In genomic region chr17:82596316-82596715, GRCh38 we compare ENCODE assay signal across 19 cellular contexts. TPM values are rescaled to one million over a fixed set of nuclear protein-coding genes. Genes with fewer than 3 reads are reported as not detected.
DNase-seq lines count a peak whose midpoint lies in the region; ATAC-seq and TF ChIP-seq lines count a peak whose summit lies in the region.
"Had no signal": no experiment of that assay in that cellular context is flagged by ENCODE, and none has a peak within 500 bp of the region (broad histone marks: within the 10 kb centered on the region; RNA-seq: fewer than 3 reads in every experiment).

No MANE protein-coding gene starts in this region.

- no peaks in the 10 kb centered on the region for H3K4me1 ChIP-seq in H9 (ENCODE audit: insufficient read depth, low read length)
- H3K4me1 ChIP-seq in foreskin keratinocyte, result no peaks in the 10 kb centered on the region
- H3K4me1 ChIP-seq in GM23338 (ENCODE audit: insufficient read depth), result no peaks in the 10 kb centered on the region

- no peak overlapping the region for H2BK12ac ChIP-seq in H9 (ENCODE audit: insufficient read length, low read depth, low read length)

- H2BK120ac ChIP-seq in H9 (ENCODE audit: low read depth, low read length, poor library complexity, severe bottlenecking), result no peak overlapping the region

- H2BK5ac ChIP-seq in H9 (ENCODE audit: insufficient read length, low read length), result no peak overlapping the region

- H3K27ac Mint-ChIP-seq in H9 (peak overlapping the region in 2 of 3 experiments; percentile 48 to 61; a peak in 2 of 7 replicates), T-helper 17 cell (peak overlapping the region; percentile 75), nephron progenitor cell (peak overlapping the region; percentile 88), GM23338 (no peak overlapping the region)
- H3K27ac Mint-ChIP-seq in activated T-helper 2 cell treated with anti-CD3 and anti-CD28 coated beads, Interferon-gamma antibody, Interleukin-2, Interleukin-4, amounts not matched to agents 10 μg/mL and 5 μg/mL and 100 μg/mL, durations not matched to agents 14 hours and 24 hours and 36 hours, result no peak overlapping the region
- H3K27ac Mint-ChIP-seq: CD4-positive, CD25-positive, alpha-beta regulatory T cell had no signal

- H3K9me3 ChIP-seq in H9 (ENCODE audit: control insufficient read depth, low read depth, low read length) (no peaks in the 10 kb centered on the region), T-helper 17 cell (ENCODE audit: control insufficient read depth, low read length, poor library complexity, severe bottlenecking) (no peaks in the 10 kb centered on the region)

- no peak overlapping the region for H3K4me3 Mint-ChIP-seq in H9
- H3K4me3 Mint-ChIP-seq in T-helper 17 cell, result no peak overlapping the region
- H3K4me3 Mint-ChIP-seq in nephron progenitor cell, result no peak overlapping the region
- no peak overlapping the region for H3K4me3 Mint-ChIP-seq in activated T-helper 2 cell treated with anti-CD3 and anti-CD28 coated beads, Interferon-gamma antibody, Interleukin-2, Interleukin-4, amounts not matched to agents 10 μg/mL and 5 μg/mL and 100 μg/mL, durations not matched to agents 14 hours and 24 hours and 36 hours (ENCODE audit: low read depth)
- no peak overlapping the region for H3K4me3 Mint-ChIP-seq in GM23338

- intact Hi-C loops in left colon (cut with DNase I, micrococcal nuclease), result no loop called here
- intact Hi-C loops in left ventricle myocardium superior (cut with micrococcal nuclease), result no loop called here
- intact Hi-C loops in activated T-helper 2 cell treated with anti-CD3 and anti-CD28 coated beads, Interferon-gamma antibody, Interleukin-2, Interleukin-4, amounts not matched to agents 10 μg/mL and 5 μg/mL and 100 μg/mL, durations not matched to agents 14 hours and 24 hours and 36 hours (cut with micrococcal nuclease), result no loop called here

- H3K4me1 Mint-ChIP-seq in H9, result peaks cover 4 to 10% of the 10 kb centered on the region in 2 experiments; a peak in 3 of 4 replicates
- H3K4me1 Mint-ChIP-seq in T-helper 17 cell, result peaks cover 31% of the 10 kb centered on the region
- peaks cover 38% of the 10 kb centered on the region for H3K4me1 Mint-ChIP-seq in nephron progenitor cell
- H3K4me1 Mint-ChIP-seq in activated T-helper 2 cell treated with anti-CD3 and anti-CD28 coated beads, Interferon-gamma antibody, Interleukin-2, Interleukin-4, amounts not matched to agents 10 μg/mL and 5 μg/mL and 100 μg/mL, durations not matched to agents 14 hours and 24 hours and 36 hours (ENCODE audit: low read depth), result peaks cover 28% of the 10 kb centered on the region
- H3K4me1 Mint-ChIP-seq in GM23338, result peaks cover 12% of the 10 kb centered on the region

- no peak for TF ChIP-seq CTCF in H9 (conservative IDR thresholded peaks at IDR 0.05)
- TF ChIP-seq CTCF in nephron progenitor cell (IDR thresholded peaks at IDR 0.05), result no peak
- TF ChIP-seq CTCF in foreskin keratinocyte (conservative IDR thresholded peaks at IDR 0.05), result no peak
- TF ChIP-seq CTCF in GM23338 (conservative IDR thresholded peaks at IDR 0.05; ENCODE audit: low read depth in 2 of 2), result no peak

- H3K27ac ChIP-seq in H9 (ENCODE audit: insufficient read length, low read depth, low read length) (no peak overlapping the region), foreskin keratinocyte (no peak overlapping the region), GM23338 (ENCODE audit: low read depth) (no peak overlapping the region)

- H3K9ac ChIP-seq in H9 (ENCODE audit: extremely low read depth, insufficient read length, low read length), result no peak overlapping the region

- H3K23me2 ChIP-seq in H9 (ENCODE audit: insufficient read length, low read depth, low read length, poor library complexity, severe bottlenecking), result no peaks in the 10 kb centered on the region

- H4K20me1 ChIP-seq in H9 (ENCODE audit: control insufficient read depth, insufficient read depth, insufficient read length) (peaks cover 3% of the 10 kb centered on the region), GM23338 (replicated peaks; ENCODE audit: insufficient read depth) (peaks cover 6% of the 10 kb centered on the region; the same call in 1 of the 2 replicates)

- no peaks in the 10 kb centered on the region for H3K9me2 ChIP-seq in GM23338 (ENCODE audit: insufficient read depth)

- no peak overlapping the region for H3K4ac ChIP-seq in H9 (ENCODE audit: low read depth, low read length)

- H3K79me1 ChIP-seq in H9 (ENCODE audit: insufficient read depth, low read depth, low read length, poor library complexity, severe bottlenecking), result peaks cover 2% of the 10 kb centered on the region

- ATAC-seq in T-helper 17 cell (no peak), left colon (peak; percentile 44), left ventricle myocardium superior (no peak), foreskin keratinocyte (no peak), GM23338 (no peak)

- H3K18ac ChIP-seq in H9 (ENCODE audit: insufficient read length, low read depth, low read length), result no peak overlapping the region

- H3K9me3 Mint-ChIP-seq in H9 (no peaks in the 10 kb centered on the region), nephron progenitor cell (peaks cover 4% of the 10 kb centered on the region), GM23338 (no peaks in the 10 kb centered on the region; the same call in 2 of the 3 replicates)
- no peaks in the 10 kb centered on the region for H3K9me3 Mint-ChIP-seq in activated T-helper 2 cell treated with anti-CD3 and anti-CD28 coated beads, Interferon-gamma antibody, Interleukin-2, Interleukin-4, amounts not matched to agents 10 μg/mL and 5 μg/mL and 100 μg/mL, durations not matched to agents 14 hours and 24 hours and 36 hours
- H3K9me3 Mint-ChIP-seq: CD4-positive, CD25-positive, alpha-beta regulatory T cell had no signal

- DNase-seq in H9 (no peak), T-helper 17 cell (no peak), left colon (peak in 1 of 2 donors; percentile 43), nephron progenitor cell (no peak), left ventricle myocardium superior (no peak), foreskin keratinocyte (no peak), GM23338 (ENCODE audit: low spot score) (no peak)
- no peak for DNase-seq in activated T-helper 2 cell treated with anti-CD3 and anti-CD28 coated beads, Interferon-gamma antibody, Interleukin-2, Interleukin-4, amounts not matched to agents 10 μg/mL and 5 μg/mL and 100 μg/mL, durations not matched to agents 14 hours and 24 hours and 36 hours (ENCODE audit: low spot score)
- DNase-seq: ACHN; CD4-positive, CD25-positive, alpha-beta regulatory T cell; COR-L47; DMS 273 treated with DMSO at 0.1 percent for 48 hours; DND-41; HCEC 1CT; KG1; NCI-H1105 treated with DMSO at 0.1 percent for 48 hours; NCI-H1694; NCI-H2081 treated with DMSO at 0.1 percent for 48 hours; Right ventricle myocardium superior had no signal

- no peak overlapping the region for H3K4me3 ChIP-seq in GM23338

- no peak overlapping the region for H3K23ac ChIP-seq in H9 (ENCODE audit: insufficient read length, low read depth, low read length)

- H4K8ac ChIP-seq in H9 (replicated peaks; ENCODE audit: insufficient read length, low read depth, low read length), result no peak overlapping the region

- no peak overlapping the region for H2AK5ac ChIP-seq in H9 (ENCODE audit: insufficient read length, low read length)

- peaks cover 16% of the 10 kb centered on the region; the same call in 1 of the 2 replicates for H3K36me3 ChIP-seq in GM23338 (ENCODE audit: insufficient read depth)

- H2BK15ac ChIP-seq in H9 (ENCODE audit: low read depth, low read length), result no peak overlapping the region

- H2BK20ac ChIP-seq in H9 (ENCODE audit: low read depth, low read length, poor library complexity, severe bottlenecking), result no peak overlapping the region

- no peaks in the 10 kb centered on the region; the same call in 1 of the 2 replicates for H3K27me3 Mint-ChIP-seq in H9 (ENCODE audit: low read depth)
- H3K27me3 Mint-ChIP-seq in T-helper 17 cell, result no peaks in the 10 kb centered on the region
- H3K27me3 Mint-ChIP-seq in nephron progenitor cell (ENCODE audit: low read depth, poor library complexity), result no peaks in the 10 kb centered on the region
- H3K27me3 Mint-ChIP-seq in activated T-helper 2 cell treated with anti-CD3 and anti-CD28 coated beads, Interferon-gamma antibody, Interleukin-2, Interleukin-4, amounts not matched to agents 10 μg/mL and 5 μg/mL and 100 μg/mL, durations not matched to agents 14 hours and 24 hours and 36 hours (ENCODE audit: low read depth), result no peaks in the 10 kb centered on the region
- peaks cover 16% of the 10 kb centered on the region for H3K27me3 Mint-ChIP-seq in GM23338 (ENCODE audit: insufficient read depth, low read depth, poor library complexity)
- H3K27me3 Mint-ChIP-seq: CD4-positive, CD25-positive, alpha-beta regulatory T cell had no signal

- peaks cover 39 to 71% (median 68%) of the 10 kb centered on the region in 3 experiments; a peak in 6 of 7 replicates for H3K36me3 Mint-ChIP-seq in H9 (ENCODE audit: insufficient read depth in 1 of 3, low read depth in 3 of 3)
- H3K36me3 Mint-ChIP-seq in T-helper 17 cell (ENCODE audit: low read depth), result no peaks in the 10 kb centered on the region
- peaks cover 55% of the 10 kb centered on the region for H3K36me3 Mint-ChIP-seq in nephron progenitor cell (ENCODE audit: low read depth)
- H3K36me3 Mint-ChIP-seq in activated T-helper 2 cell treated with anti-CD3 and anti-CD28 coated beads, Interferon-gamma antibody, Interleukin-2, Interleukin-4, amounts not matched to agents 10 μg/mL and 5 μg/mL and 100 μg/mL, durations not matched to agents 14 hours and 24 hours and 36 hours (ENCODE audit: low read depth), result peaks cover 49% of the 10 kb centered on the region
- H3K36me3 Mint-ChIP-seq in GM23338 (ENCODE audit: low read depth), result peaks cover 57% of the 10 kb centered on the region

- H3K14ac ChIP-seq in H9 (ENCODE audit: insufficient read depth, low read length), result no peak overlapping the region

- H3K4me2 ChIP-seq in H9 (ENCODE audit: insufficient read depth, insufficient read length, low read length) (no peak overlapping the region), GM23338 (no peak overlapping the region)

- H3F3A ChIP-seq in GM23338 (replicated peaks; ENCODE audit: low read depth), result peaks cover 15% of the 10 kb centered on the region

- H3T11ph ChIP-seq in H9 (ENCODE audit: low read length), result no peak overlapping the region

- H3K27me3 ChIP-seq in H9 (ENCODE audit: insufficient read depth, low read length), result no peaks in the 10 kb centered on the region
- H3K27me3 ChIP-seq in foreskin keratinocyte, result no peaks in the 10 kb centered on the region
- H3K27me3 ChIP-seq in GM23338 (ENCODE audit: insufficient read depth), result no peaks in the 10 kb centered on the region

- H3K56ac ChIP-seq in H9 (ENCODE audit: insufficient read length, low read depth, low read length), result no peak overlapping the region

- H4K5ac ChIP-seq in H9 (ENCODE audit: insufficient read length, low read depth, low read length), result no peak overlapping the region

- no peak overlapping the region for H2AFZ ChIP-seq in H9 (ENCODE audit: low read length)
- H2AFZ ChIP-seq in GM23338, result no peak overlapping the region

- no peak overlapping the region for H4K91ac ChIP-seq in H9 (ENCODE audit: insufficient read length, low read depth, low read length)

- no peaks in the 10 kb centered on the region for H3K79me2 ChIP-seq in H9 (ENCODE audit: insufficient read depth, low read length)
- H3K79me2 ChIP-seq in GM23338 (replicated peaks; ENCODE audit: insufficient read depth), result peaks cover 29% of the 10 kb centered on the region

- no CpG with 5 or more reads among the region's 16 CpGs for WGBS in H9 (ENCODE audit: extremely low coverage, insufficient read length, low lambda C conversion rate)

RNA-seq across cellular contexts. Expression of gene WDR45B, which starts 51.9 kb away (rescaled TPM):
- total RNA-seq in H9 (2021), result 105 and 110 TPM in 2 replicates
- total RNA-seq in T-helper 17 cell, result 10 to 100 TPM; 65.6 to 67.1 TPM
- total RNA-seq in left colon, result 10 to 100 TPM; 67.1 to 77.9 TPM
- total RNA-seq in left ventricle myocardium superior, result 37.3 TPM
- 70.8 and 73.6 TPM in 2 replicates for total RNA-seq in foreskin keratinocyte
- polyA plus RNA-seq in foreskin keratinocyte, result 48.0 and 54.7 TPM in 2 replicates
- total RNA-seq in activated T-helper 2 cell treated with anti-CD3 and anti-CD28 coated beads, Interferon-gamma antibody, Interleukin-2, Interleukin-4, amounts not matched to agents 10 μg/mL and 5 μg/mL and 100 μg/mL, durations not matched to agents 14 hours and 24 hours and 36 hours, result 63.1 and 66.9 TPM in 2 replicates
- total RNA-seq in GM23338 (2014; rRNA removed; shearing (Covaris generic)), result 96.4 and 97.6 TPM in 2 replicates
- 69.4 and 82.3 TPM in 2 replicates for polyA plus RNA-seq in GM23338 (2016; fragmentation: Nextera tagmentation; extraction: Ambion mirVana)

Comparison
In these comparisons a context has a peak if more than half of its experiments do, and no peak if none do; other contexts are left out.
1. H3K27ac Mint-ChIP-seq: peak in H9 (2 of 3), T-helper 17 cell (single experiment) and nephron progenitor cell (single experiment); none in activated T-helper 2 cell treated with anti-CD3 and anti-CD28 coated beads, Interferon-gamma antibody, Interleukin-2, Interleukin-4, amounts not matched to agents 10 μg/mL and 5 μg/mL and 100 μg/mL, durations not matched to agents 14 hours and 24 hours and 36 hours (single experiment) and GM23338 (single experiment).